Comparison of ENCODE assay signal across 15 cellular contexts in the genomic region with DNA sequence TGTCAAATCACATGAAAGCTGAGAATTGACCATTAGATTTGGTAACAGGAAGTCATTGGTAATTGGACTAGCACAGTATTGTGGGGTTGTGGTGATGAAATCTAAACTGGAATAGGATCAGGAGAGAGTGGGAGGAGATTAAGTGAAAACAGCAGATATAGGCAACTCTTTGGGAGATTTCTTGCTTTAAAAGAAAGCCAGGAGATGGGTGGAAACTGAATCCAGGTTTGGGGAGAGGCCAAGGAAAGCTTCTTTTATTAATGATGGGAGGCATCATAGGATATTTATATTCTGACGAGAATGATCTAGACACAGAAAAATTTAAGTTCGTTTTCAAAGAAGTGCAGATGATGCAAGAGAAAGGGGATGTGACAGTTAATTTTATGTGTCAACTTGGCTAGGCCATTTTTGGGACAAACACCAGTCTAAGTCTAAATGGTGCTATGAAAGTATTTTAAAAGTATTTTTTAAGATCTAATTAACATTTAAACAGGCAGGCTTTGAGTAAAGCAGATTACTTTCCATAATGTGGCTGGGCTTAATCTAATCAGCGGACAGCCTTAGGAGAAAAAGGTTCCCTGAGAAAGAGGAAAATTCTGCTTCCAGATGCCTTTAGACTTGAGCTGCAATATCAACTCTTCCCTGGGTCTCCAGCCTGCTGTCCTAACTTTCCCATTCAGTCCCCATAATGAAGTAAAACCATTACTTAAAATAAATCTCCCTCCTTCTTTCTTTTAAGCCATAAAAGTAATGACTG. TPM values are rescaled to one million over a fixed set of nuclear protein-coding genes. Genes with fewer than 3 reads are reported as not detected.
DNase-seq lines count a peak whose midpoint lies in the region; ATAC-seq, FAIRE-seq and TF ChIP-seq lines count a peak whose summit lies in the region.
"Had no signal": no experiment of that assay in that cellular context is flagged by ENCODE, and none has a peak within 500 bp of the region (broad histone marks: within the 10 kb centered on the region; RNA-seq: fewer than 3 reads in every experiment).

No MANE protein-coding gene starts in this region.

- H3K27me3 Mint-ChIP-seq in MCF 10A (ENCODE audit: insufficient read depth, unreplicated experiment), result no peaks in the 10 kb centered on the region
- H3K27me3 Mint-ChIP-seq: stimulated activated naive CD8-positive, alpha-beta T cell treated with anti-CD3 and anti-CD28 coated beads, Interleukin-15, amount 100 ng/mL, for 72 hours had no signal

- no peak overlapping the region for H3K4me3 ChIP-seq in mammary epithelial cell (replicated peaks in 1 of 3; ENCODE audit: insufficient read depth in 1 of 3, low read depth in 2 of 3, low read length in 3 of 3)
- no peak overlapping the region for H3K4me3 ChIP-seq in astrocyte of the spinal cord (ENCODE audit: low read depth, low read length)
- no peak overlapping the region for H3K4me3 ChIP-seq in left lung
- H3K4me3 ChIP-seq in uterus, result no peak overlapping the region

- no TSS peak for BruUV-seq in MCF 10A (replicated peaks; lab: Mats Ljungman, UMichigan)
- no TSS peak for BruUV-seq in mammary epithelial cell (replicated peaks; lab: Mats Ljungman, UMichigan)

- H3K79me2 ChIP-seq in mammary epithelial cell (ENCODE audit: insufficient read depth, low read length), result peaks cover 6% of the 10 kb centered on the region

- H3K9me3 ChIP-seq in mammary epithelial cell (replicated peaks; ENCODE audit: insufficient read depth, low read length) (no peaks in the 10 kb centered on the region), left lung (no peaks in the 10 kb centered on the region), uterus (no peaks in the 10 kb centered on the region)

- dilution Hi-C loops in mammary epithelial cell (cut with HindIII; ENCODE audit: low sequenced_read_pairs), result no loop called here

- no peak for FAIRE-seq in H54 (lab: Jason Lieb, UNC)
- FAIRE-seq: G401.6, TTC549 had no signal

- H3K9me3 Mint-ChIP-seq in MCF 10A (ENCODE audit: unreplicated experiment), result no peaks in the 10 kb centered on the region
- H3K9me3 Mint-ChIP-seq: mesothelial cell of epicardium; stimulated activated naive CD8-positive, alpha-beta T cell treated with anti-CD3 and anti-CD28 coated beads, Interleukin-15, amount 100 ng/mL, for 72 hours had no signal

- DNase-seq in MCF 10A (ENCODE audit: unreplicated experiment), result peak; percentile 41
- no peak for DNase-seq in mammary epithelial cell
- peak; percentile 63 for DNase-seq in astrocyte of the spinal cord (ENCODE audit: low read depth, low spot score)
- no peak for DNase-seq in left lung
- DNase-seq in uterus, result peak; percentile 26 to 64
- no peak for DNase-seq in H54 (ENCODE audit: insufficient read length, low spot score)
- no peak for DNase-seq in posterior cingulate gyrus
- no peak for DNase-seq in G401 (ENCODE audit: low spot score)
- DNase-seq: activated T-cell treated with anti-CD3 and anti-CD28 coated beads for 4 hours; NCI-H1417; stimulated activated CD4-positive, alpha-beta T cell treated with anti-CD3 and anti-CD28 coated beads, Interleukin-2, amount 100 ng/mL, for 24 hours; stimulated activated naive CD8-positive, alpha-beta T cell treated with anti-CD3 and anti-CD28 coated beads, Interleukin-15, amount 100 ng/mL, for 72 hours had no signal

- H3K4me1 ChIP-seq in mammary epithelial cell (ENCODE audit: insufficient read depth, low read length) (no peaks in the 10 kb centered on the region), left lung (peaks cover 4 to 6% of the 10 kb centered on the region in 2 donors), uterus (no peaks in the 10 kb centered on the region)

- POLR2A ChIA-PET in MCF 10A (lab: Yijun Ruan, JAX), result interaction anchor here (0.7 to 1.0 kb wide), 2 partner anchors 25 to 374 kb away, joined by 3 to 4 read pairs; no protein-coding TSS in a partner anchor

- no peaks in the 10 kb centered on the region for H3K27me3 ChIP-seq in mammary epithelial cell (ENCODE audit: insufficient read depth, low read length)
- H3K27me3 ChIP-seq in left lung, result no peaks in the 10 kb centered on the region
- H3K27me3 ChIP-seq in uterus, result no peaks in the 10 kb centered on the region

- intact Hi-C loops in MCF 10A (cut with micrococcal nuclease) (no loop called here), mammary epithelial cell (cut with micrococcal nuclease) (no loop called here), left lung (cut with DNase I) (no loop called here), uterus (cut with DNase I; ENCODE audit: low total_unique reads) (no loop called here), posterior cingulate gyrus (cut with DNase I) (no loop called here)

- TF ChIP-seq POLR2A in uterus (IDR thresholded peaks at IDR 0.05), result no peak
- no peak for TF ChIP-seq POLR2A in H54 (IDR thresholded peaks at IDR 0.05; ENCODE audit: low read depth, low read length)

- H3K36me3 ChIP-seq in mammary epithelial cell (ENCODE audit: insufficient read depth, low read length) (peaks cover 35% of the 10 kb centered on the region), left lung (peaks cover 3 to 98% of the 10 kb centered on the region in 2 donors), uterus (no peaks in the 10 kb centered on the region)

- no peak overlapping the region for H3K9ac ChIP-seq in mammary epithelial cell (ENCODE audit: insufficient read depth, low read length)

- no peak overlapping the region for H3K4me3 Mint-ChIP-seq in MCF 10A (ENCODE audit: unreplicated experiment)
- H3K4me3 Mint-ChIP-seq: mesothelial cell of epicardium; stimulated activated naive CD8-positive, alpha-beta T cell treated with anti-CD3 and anti-CD28 coated beads, Interleukin-15, amount 100 ng/mL, for 72 hours had no signal

- ATAC-seq in left lung, result peak; percentile 56
- ATAC-seq: stimulated activated naive CD8-positive, alpha-beta T cell treated with anti-CD3 and anti-CD28 coated beads, Interleukin-15, amount 100 ng/mL, for 72 hours had no signal

- H3K27ac Mint-ChIP-seq in MCF 10A (ENCODE audit: low read depth, unreplicated experiment), result peak overlapping the region; percentile 59
- H3K27ac Mint-ChIP-seq: mesothelial cell of epicardium had no signal

- H3K27ac ChIP-seq in mammary epithelial cell (ENCODE audit: insufficient read depth, low read depth, low read length) (no peak overlapping the region), left lung (peak overlapping the region in 1 of 2 donors; percentile 60), uterus (peak overlapping the region; percentile 76 to 81)

- no peaks in the 10 kb centered on the region for H4K20me1 ChIP-seq in mammary epithelial cell (ENCODE audit: insufficient read depth, low read length)

- CTCF ChIA-PET in MCF 10A (lab: Yijun Ruan, JAX) (interaction anchor here (1.1 kb wide), 1 partner anchor 39 kb away, joined by 3 read pairs; no protein-coding TSS in a partner anchor), mammary epithelial cell (lab: Charles Lee; ENCODE audit: low non-redundant PET) (no interaction called here)

- no peak overlapping the region for H2AFZ ChIP-seq in mammary epithelial cell (ENCODE audit: low read depth, low read length)

- H3K4me2 ChIP-seq in mammary epithelial cell (ENCODE audit: insufficient read depth, low read depth, low read length), result no peak overlapping the region

- H3K36me3 Mint-ChIP-seq in MCF 10A (ENCODE audit: insufficient read depth, unreplicated experiment), result peaks cover 92% of the 10 kb centered on the region

- WGBS in mammary epithelial cell (ENCODE audit: low coverage, missing lambda C conversion rate), result 100% methylated on average over 2 of the region's 3 CpGs

- peaks cover 6% of the 10 kb centered on the region for H3K4me1 Mint-ChIP-seq in MCF 10A (ENCODE audit: insufficient read depth, unreplicated experiment)
- H3K4me1 Mint-ChIP-seq: mesothelial cell of epicardium; stimulated activated naive CD8-positive, alpha-beta T cell treated with anti-CD3 and anti-CD28 coated beads, Interleukin-15, amount 100 ng/mL, for 72 hours had no signal

- in situ Hi-C loops in mammary epithelial cell (cut with MboI; ENCODE audit: low sequenced_read_pairs in 2 of 2), result no loop called here
- in situ Hi-C loops in astrocyte of the spinal cord (cut with HindIII; ENCODE audit: low sequenced_read_pairs), result no loop called here
- in situ Hi-C loops in G401 (cut with HindIII; ENCODE audit: low sequenced_read_pairs), result no loop called here

- TF ChIP-seq CTCF in MCF 10A (IDR thresholded peaks at IDR 0.05; ENCODE audit: unreplicated experiment) (no peak), mammary epithelial cell (conservative IDR thresholded peaks at IDR 0.05 in 1 of 2, IDR thresholded peaks at IDR 0.05 in 1 of 2; ENCODE audit: extremely low read depth in 1 of 2, insufficient read depth in 1 of 2, low read depth in 1 of 2, low read length in 2 of 2) (no peak), astrocyte of the spinal cord (IDR thresholded peaks at IDR 0.05; ENCODE audit: low read depth, low read length) (no peak), left lung (IDR thresholded peaks at IDR 0.05) (no peak), uterus (IDR thresholded peaks at IDR 0.05) (no peak)

RNA-seq across cellular contexts. Expression of a gene that starts 24.7 kb away (rescaled TPM):
- total RNA-seq in MCF 10A (2022), result 117 and 134 TPM in 2 replicates
- 10 to 100 TPM; 41.8 to 70.6 TPM for total RNA-seq in mammary epithelial cell
- polyA plus RNA-seq in mammary epithelial cell, result 30.7 TPM
- 50.5 TPM for polyA minus RNA-seq in mammary epithelial cell
- total RNA-seq in left lung, result 10 to 100 TPM; 97.0 to 99.4 TPM
- 100 to 1,000 TPM in 1 of 4 donors, 10 to 100 TPM in 3; 26.1 to 107 (median 61.0) TPM for total RNA-seq in uterus
- total RNA-seq in G401 (2014; rRNA removed; shearing (Covaris generic)), result 8.2 and 13.3 TPM in 2 replicates

Comparison
In these comparisons a context has a peak if more than half of its experiments do, and no peak if none do; other contexts are left out.
1. DNase-seq: peak in MCF 10A (single experiment), astrocyte of the spinal cord (single experiment) and uterus (2 of 2); none in mammary epithelial cell (single experiment), left lung (0 of 2), H54 (single experiment), posterior cingulate gyrus (0 of 10) and G401 (single experiment).